8 cellular contexts compared by ENCODE assay signal in genomic region chr1:10209905-10210810, GRCh38. TPM values are rescaled to one million over a fixed set of nuclear protein-coding genes. Genes with fewer than 3 reads are reported as not detected.
DNase-seq lines count a peak whose midpoint lies in the region; ATAC-seq lines count a peak whose summit lies in the region.

TSS of gene KIF1B (plus strand) at chr1:10210570. CDS start at chr1:10232329, 21,759 bp downstream.

- peaks cover 24 to 26% of the 10 kb centered on the region in 2 donors for H3K4me1 Mint-ChIP-seq in effector memory CD8-positive, alpha-beta T cell (ENCODE audit: low read depth in 2 of 2)

- peak within 1 kb of the TSS; percentile 82 for H2AFZ ChIP-seq in mesenchymal stem cell (ENCODE audit: low read depth, low read length)

- peaks cover 22% of the 10 kb centered on the region for H3K36me3 Mint-ChIP-seq in effector memory CD8-positive, alpha-beta T cell (ENCODE audit: insufficient read depth)

- DNase-seq in COLO829 (ENCODE audit: low spot score) (peak; percentile 97), HS-5 (ENCODE audit: low read depth) (peak; percentile 76), NOMO-1 (lab: John Stamatoyannopoulos, UW; ENCODE audit: unreplicated experiment in 2 of 2) (peak; percentile 93 to 99), mesenchymal stem cell (peak; percentile 98)
- DNase-seq in activated CD8-positive, alpha-beta memory T cell treated with anti-CD3 and anti-CD28 coated beads for 4 hours (ENCODE audit: low read depth in 2 of 2), result peak; percentile 91 to 95
- DNase-seq in effector memory CD8-positive, alpha-beta T cell, result peak; percentile 95 to 97 (median 96)
- peak; percentile 94 for DNase-seq in stimulated activated CD8-positive, alpha-beta memory T cell treated with anti-CD3 and anti-CD28 coated beads, Interleukin-12 subunit alpha, Interleukin-12 subunit beta, amount 100 ng/mL, for 4 hours (ENCODE audit: low read depth)

- peak within 1 kb of the TSS; percentile 90 for H4K8ac ChIP-seq in mesenchymal stem cell (ENCODE audit: low read length)

- peak within 1 kb of the TSS; percentile 84 for H2BK5ac ChIP-seq in mesenchymal stem cell (ENCODE audit: low read depth, low read length, poor library complexity, severe bottlenecking)

- no peaks in the 10 kb centered on the region for H3K27me3 ChIP-seq in mesenchymal stem cell (ENCODE audit: control insufficient read depth in 1 of 2, insufficient read depth in 1 of 2, low read length in 2 of 2)

- H3K27ac Mint-ChIP-seq in effector memory CD8-positive, alpha-beta T cell, result peak within 1 kb of the TSS; percentile 90 to 94

- H2BK15ac ChIP-seq in mesenchymal stem cell (ENCODE audit: low read depth, poor library complexity, severe bottlenecking), result peak within 1 kb of the TSS; percentile 86

- ATAC-seq in GM19468 (IDR thresholded peaks at IDR 0.05; ENCODE audit: extremely low read depth, unreplicated experiment), result peak; percentile 95
- peak; percentile 99 for ATAC-seq in effector memory CD8-positive, alpha-beta T cell (replicated peaks)

- peak within 1 kb of the TSS; percentile 92 to 96 for H3K4ac ChIP-seq in mesenchymal stem cell (ENCODE audit: low read depth in 1 of 2, low read length in 2 of 2)

- peaks cover 2% of the 10 kb centered on the region for H3K4me1 ChIP-seq in mesenchymal stem cell (ENCODE audit: control insufficient read depth, insufficient read depth, low read depth, low read length)

- no peaks in the 10 kb centered on the region for H3K36me3 ChIP-seq in mesenchymal stem cell (ENCODE audit: control insufficient read depth in 1 of 2, insufficient read depth in 2 of 2, low read depth in 1 of 2, low read length in 2 of 2)

- H3K18ac ChIP-seq in mesenchymal stem cell (ENCODE audit: low read depth in 1 of 2, low read length in 2 of 2), result peak within 1 kb of the TSS; percentile 92 to 100

- H3K27me3 Mint-ChIP-seq in effector memory CD8-positive, alpha-beta T cell, result no peaks in the 10 kb centered on the region

- peak within 1 kb of the TSS; percentile 93 for H3K27ac ChIP-seq in mesenchymal stem cell (ENCODE audit: low read length, poor library complexity, severe bottlenecking)

- no peak within 1 kb of the TSS for H2AK5ac ChIP-seq in mesenchymal stem cell (ENCODE audit: low read length, severe bottlenecking)

- WGBS in mesenchymal stem cell, result under 1% methylated on average over 72 of the region's 107 CpGs

- no peaks in the 10 kb centered on the region for H3K9me3 Mint-ChIP-seq in effector memory CD8-positive, alpha-beta T cell

- peak within 1 kb of the TSS; percentile 91 for H2BK120ac ChIP-seq in mesenchymal stem cell (ENCODE audit: low read depth, low read length)

- H3K9ac ChIP-seq in mesenchymal stem cell (ENCODE audit: low read length), result peak within 1 kb of the TSS; percentile 96

- peak within 1 kb of the TSS; percentile 92 for H3K4me3 Mint-ChIP-seq in effector memory CD8-positive, alpha-beta T cell

- H3K9me3 ChIP-seq in mesenchymal stem cell (ENCODE audit: control insufficient read depth, low read length), result no peaks in the 10 kb centered on the region

- H3K4me3 ChIP-seq in mesenchymal stem cell (ENCODE audit: insufficient read depth in 1 of 2, low read depth in 1 of 2, low read length in 2 of 2), result peak within 1 kb of the TSS; percentile 92 to 100

- peak within 1 kb of the TSS; percentile 95 to 100 for H3K14ac ChIP-seq in mesenchymal stem cell (ENCODE audit: low read length in 2 of 2)

- no peaks in the 10 kb centered on the region for H3K79me1 ChIP-seq in mesenchymal stem cell (replicated peaks; ENCODE audit: low read length, poor library complexity, severe bottlenecking)

- peak within 1 kb of the TSS in 1 of 2 experiments; percentile 100 for H3K23ac ChIP-seq in mesenchymal stem cell (ENCODE audit: low read length in 2 of 2)

- peak within 1 kb of the TSS; percentile 88 for H3K4me2 ChIP-seq in mesenchymal stem cell (ENCODE audit: low read length, poor library complexity, severe bottlenecking)

- peak within 1 kb of the TSS; percentile 97 for H4K91ac ChIP-seq in mesenchymal stem cell (ENCODE audit: low read length)

- peak within 1 kb of the TSS; percentile 59 to 86 for H2BK12ac ChIP-seq in mesenchymal stem cell (ENCODE audit: low read length in 2 of 2)

RNA-seq across cellular contexts. Expression of gene KIF1B, which starts in this region (rescaled TPM):
- 18.2 TPM for polyA plus RNA-seq in mesenchymal stem cell (2013, experiment 1 of 2)
- 17.6 TPM for polyA plus RNA-seq in mesenchymal stem cell (2013, experiment 2 of 2)

Comparison
In these comparisons a context has a peak if more than half of its experiments do, and no peak if none do; other contexts are left out.
1. Peak in every context shown above with its lines: DNase-seq, ATAC-seq, H3K4me3 ChIP-seq and H3K27ac ChIP-seq.